In the genomic region with DNA sequence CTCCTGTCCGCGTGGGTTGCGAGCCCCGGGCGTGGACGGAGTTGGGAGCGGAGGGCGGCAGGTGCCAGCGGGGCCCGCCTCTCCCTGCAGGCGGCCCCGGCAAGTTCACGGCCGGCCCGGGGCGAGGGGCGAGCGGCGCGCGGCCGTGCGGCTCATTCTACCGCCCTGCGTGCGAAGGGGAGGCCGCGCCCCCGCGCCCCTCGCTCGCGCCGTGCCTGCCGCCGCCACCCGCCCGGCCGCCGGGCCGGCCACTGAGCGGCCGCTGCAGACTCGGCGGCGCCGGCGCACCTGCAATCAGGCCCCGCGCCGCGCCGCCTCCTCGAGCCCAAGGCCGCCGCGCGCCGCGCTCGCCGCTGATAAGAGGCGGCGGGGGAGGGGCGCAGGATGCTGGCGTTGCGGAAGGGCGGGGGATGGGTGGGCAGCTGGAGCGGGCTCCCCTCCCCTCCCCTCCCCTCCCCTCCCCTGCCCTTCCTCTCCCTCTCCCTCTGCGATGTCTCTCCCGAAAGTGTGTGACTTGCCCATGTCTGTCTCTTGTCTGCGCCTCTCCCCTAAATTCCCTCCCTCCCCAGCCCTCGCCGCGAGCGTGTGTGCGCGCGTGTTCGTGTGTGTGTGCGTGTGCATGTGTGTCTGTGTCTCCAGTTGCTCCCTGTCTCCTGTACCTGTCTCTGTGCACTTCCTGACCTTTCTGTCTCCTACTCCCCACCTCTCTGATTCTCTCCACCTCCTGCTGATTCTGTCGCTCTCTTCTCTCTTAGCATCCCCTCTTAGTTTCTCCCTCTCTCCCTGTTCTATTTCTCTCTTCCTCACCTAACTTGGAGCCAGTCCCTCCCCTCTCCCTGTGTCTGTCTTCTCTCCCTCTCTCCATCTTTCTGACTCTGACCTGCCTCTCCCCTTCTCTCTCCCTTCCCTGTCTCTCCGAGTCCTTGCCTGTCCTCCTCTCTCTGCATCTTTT, we compare ENCODE assay signal across 8 cellular contexts.
DNase-seq lines count a peak whose midpoint lies in the region; ATAC-seq, FAIRE-seq and TF ChIP-seq lines count a peak whose summit lies in the region.

No MANE protein-coding gene starts in this region.

- H3K36me3 ChIP-seq in CD8-positive, alpha-beta T cell (ENCODE audit: insufficient read depth, low read length) = no peaks in the 10 kb centered on the region
- no peaks in the 10 kb centered on the region for H3K36me3 ChIP-seq in parathyroid adenoma (ENCODE audit: control insufficient read depth, insufficient read depth, low read length)
- H3K36me3 ChIP-seq in effector memory CD4-positive, alpha-beta T cell (ENCODE audit: control insufficient read depth, insufficient read depth, low read length) = no peaks in the 10 kb centered on the region

- no peak for TF ChIP-seq CTCF in CD8-positive, alpha-beta T cell (IDR thresholded peaks at IDR 0.05)
- TF ChIP-seq CTCF in parathyroid adenoma (IDR thresholded peaks at IDR 0.05) = no peak

- no peaks in the 10 kb centered on the region for H3K79me2 ChIP-seq in parathyroid adenoma

- H3K27me3 ChIP-seq in CD8-positive, alpha-beta T cell (ENCODE audit: insufficient read depth, low read length) = no peaks in the 10 kb centered on the region
- no peaks in the 10 kb centered on the region for H3K27me3 ChIP-seq in parathyroid adenoma (ENCODE audit: control insufficient read depth, insufficient read depth, low read length)
- H3K27me3 ChIP-seq in effector memory CD4-positive, alpha-beta T cell (replicated peaks; ENCODE audit: control insufficient read depth, insufficient read depth, low read length, poor library complexity, severe bottlenecking) = no peaks in the 10 kb centered on the region

- H3K4me1 ChIP-seq in CD8-positive, alpha-beta T cell (ENCODE audit: insufficient read depth, low read length) = no peaks in the 10 kb centered on the region
- no peaks in the 10 kb centered on the region for H3K4me1 ChIP-seq in parathyroid adenoma
- H3K4me1 ChIP-seq in effector memory CD4-positive, alpha-beta T cell (ENCODE audit: control insufficient read depth, insufficient read depth, low read length, poor library complexity, severe bottlenecking) = no peaks in the 10 kb centered on the region

- H3K9me3 ChIP-seq in CD8-positive, alpha-beta T cell (ENCODE audit: low read length) = no peaks in the 10 kb centered on the region
- H3K9me3 ChIP-seq in parathyroid adenoma (ENCODE audit: control insufficient read depth, low read length) = no peaks in the 10 kb centered on the region
- no peaks in the 10 kb centered on the region for H3K9me3 ChIP-seq in effector memory CD4-positive, alpha-beta T cell (ENCODE audit: control insufficient read depth, low read length)

- peak overlapping the region; percentile 50 for H2AFZ ChIP-seq in parathyroid adenoma

- H3K4me1 Mint-ChIP-seq in CD8-positive, alpha-beta T cell (ENCODE audit: low read depth) = peaks cover 8% of the 10 kb centered on the region

- POLR2A ChIA-PET in CD8-positive, alpha-beta T cell (lab: Charles Lee) = no interaction called here

- CTCF ChIA-PET in CD8-positive, alpha-beta T cell (lab: Charles Lee) = no interaction called here

- H3K4me2 ChIP-seq in parathyroid adenoma (ENCODE audit: low read length) = peak overlapping the region; percentile 61

- no peak overlapping the region for H3K4me3 ChIP-seq in CD8-positive, alpha-beta T cell (ENCODE audit: low read depth, low read length)
- H3K4me3 ChIP-seq in parathyroid adenoma (ENCODE audit: low read depth, low read length) = peak overlapping the region; percentile 5
- no peak overlapping the region for H3K4me3 ChIP-seq in effector memory CD4-positive, alpha-beta T cell (ENCODE audit: insufficient read depth, low read depth, low read length, poor library complexity, severe bottlenecking)

- no peak for DNase-seq in CD8-positive, alpha-beta T cell
- DNase-seq in SHP77 (lab: John Stamatoyannopoulos, UW) (peak; percentile 65 to 87), germinal center (ENCODE audit: low spot score) (peak; percentile 15), GM19239 (ENCODE audit: insufficient read length, low spot score) (no peak)
- no peak for DNase-seq in effector memory CD4-positive, alpha-beta T cell

- intact Hi-C loops in CD8-positive, alpha-beta T cell (cut with DNase I, micrococcal nuclease) = no loop called here

- H3K4me3 Mint-ChIP-seq in CD8-positive, alpha-beta T cell = peak overlapping the region; percentile 58

- peaks cover 26% of the 10 kb centered on the region for H3K27me3 Mint-ChIP-seq in CD8-positive, alpha-beta T cell (ENCODE audit: low read depth)

- H3K36me3 Mint-ChIP-seq in CD8-positive, alpha-beta T cell = no peaks in the 10 kb centered on the region

- FAIRE-seq in GM19239 (lab: Jason Lieb, UNC) = no peak

- no peaks in the 10 kb centered on the region for H3K9me3 Mint-ChIP-seq in CD8-positive, alpha-beta T cell

- ATAC-seq in CD8-positive, alpha-beta T cell = no peak
- peak; percentile 41 for ATAC-seq in HG02623 (IDR thresholded peaks at IDR 0.05; ENCODE audit: unreplicated experiment)
- ATAC-seq in HG03135 (IDR thresholded peaks at IDR 0.05; ENCODE audit: unreplicated experiment) = no peak

- H3K27ac Mint-ChIP-seq in CD8-positive, alpha-beta T cell = no peak overlapping the region

- H3K27ac ChIP-seq in CD8-positive, alpha-beta T cell (ENCODE audit: low read depth, low read length) = no peak overlapping the region
- H3K27ac ChIP-seq in parathyroid adenoma = no peak overlapping the region
- H3K27ac ChIP-seq in effector memory CD4-positive, alpha-beta T cell (ENCODE audit: insufficient read depth, low read length, poor library complexity, severe bottlenecking) = no peak overlapping the region

- no peak overlapping the region for H3K9ac ChIP-seq in parathyroid adenoma

Comparison
In these comparisons a context has a peak if more than half of its experiments do, and no peak if none do; other contexts are left out.
1. DNase-seq: peak in SHP77 (2 of 2) and germinal center (single experiment); none in CD8-positive, alpha-beta T cell (0 of 7), effector memory CD4-positive, alpha-beta T cell (0 of 3) and GM19239 (single experiment).